ENCODE assay signal across 22 cellular contexts in genomic region chr3:188663839-188664238, GRCh38.
"Had no signal": no experiment of that assay in that cellular context is flagged by ENCODE, and none has a peak within 500 bp of the region (broad histone marks: within the 10 kb centered on the region; RNA-seq: fewer than 3 reads in every experiment).

No MANE protein-coding gene starts in this region.

- H3K4me3 Mint-ChIP-seq: memory B cell; naive thymus-derived CD4-positive, alpha-beta T cell; stimulated activated naive CD8-positive, alpha-beta T cell treated with anti-CD3 and anti-CD28 coated beads, Interleukin-15, amount 100 ng/mL, for 72 hours had no signal

- H3K36me3 ChIP-seq: ovary, suprapubic skin, transverse colon, upper lobe of right lung, uterus had no signal

- H3K27me3 Mint-ChIP-seq: memory B cell; naive thymus-derived CD4-positive, alpha-beta T cell; stimulated activated naive CD8-positive, alpha-beta T cell treated with anti-CD3 and anti-CD28 coated beads, Interleukin-15, amount 100 ng/mL, for 72 hours had no signal

- H3K9me3 Mint-ChIP-seq: memory B cell had no signal

- H3K4me1 ChIP-seq: upper lobe of right lung, uterus had no signal

- ATAC-seq: naive thymus-derived CD4-positive, alpha-beta T cell; sciatic nerve; stimulated activated naive CD8-positive, alpha-beta T cell treated with anti-CD3 and anti-CD28 coated beads, Interleukin-15, amount 100 ng/mL, for 72 hours; upper lobe of right lung had no signal

- H3K27ac Mint-ChIP-seq: naive thymus-derived CD4-positive, alpha-beta T cell had no signal

- DNase-seq: cortex of kidney; dorsolateral prefrontal cortex; effector CD4-positive, alpha-beta T cell; naive thymus-derived CD4-positive, alpha-beta T cell; occipital lobe; ovary; posterior cingulate gyrus; retina; stimulated activated CD4-positive, alpha-beta T cell treated with anti-CD3 and anti-CD28 coated beads, Interleukin-12 subunit alpha, Interleukin-12 subunit beta, amount 100 ng/mL, for 4 hours; stimulated activated CD4-positive, alpha-beta T cell treated with anti-CD3 and anti-CD28 coated beads, Interleukin-1b, Interleukin-23, amount 100 ng/mL, for 48 hours; stimulated activated CD4-positive, alpha-beta T cell treated with anti-CD3 and anti-CD28 coated beads, Interleukin-4, amount 100 ng/mL, for 1 hour; stimulated activated CD8-positive, alpha-beta memory T cell treated with anti-CD3 and anti-CD28 coated beads, Interleukin-4, amount 100 ng/mL, for 48 hours; stimulated activated naive CD4-positive, alpha-beta T cell; stimulated activated naive CD8-positive, alpha-beta T cell treated with anti-CD3 and anti-CD28 coated beads, Interleukin-15, amount 100 ng/mL, for 72 hours; transverse colon; upper lobe of right lung; uterus had no signal

- H3K9me3 ChIP-seq: ovary, suprapubic skin, transverse colon, upper lobe of right lung, uterus had no signal

- H3K4me3 ChIP-seq: dorsolateral prefrontal cortex, lung, ovary, smooth muscle cell, suprapubic skin, transverse colon, upper lobe of right lung, uterus had no signal
